In genomic region chr12:119460876-119461275, GRCh38 we compare ENCODE assay signal across 17 cellular contexts.
"Had no signal": no experiment of that assay in that cellular context is flagged by ENCODE, and none has a peak within 500 bp of the region (broad histone marks: within the 10 kb centered on the region; RNA-seq: fewer than 3 reads in every experiment).

No MANE protein-coding gene starts in this region.

- H3K4me3 ChIP-seq: coronary artery, dorsolateral prefrontal cortex, esophagus muscularis mucosa, gastroesophageal sphincter, heart left ventricle, left lung, lower lobe of right lung, mucosa of descending colon had no signal

- H3K4me1 ChIP-seq: esophagus muscularis mucosa, foreskin keratinocyte, gastroesophageal sphincter, left lung, lower lobe of right lung had no signal

- H3K27me3 ChIP-seq: esophagus muscularis mucosa, foreskin keratinocyte, heart left ventricle, left lung had no signal

- H3K27ac ChIP-seq: coronary artery, dorsolateral prefrontal cortex, esophagus muscularis mucosa, foreskin keratinocyte, gastroesophageal sphincter, heart left ventricle, left lung, lower lobe of right lung had no signal

- DNase-seq: dermis blood vessel endothelial cell; dorsolateral prefrontal cortex; effector CD4-positive, alpha-beta T cell; effector memory CD4-positive, alpha-beta T cell; foreskin keratinocyte; heart left ventricle; hippocampal formation; left cardiac atrium; left lung; left ventricle myocardium superior; lower lobe of right lung; mesenchymal stem cell; mucosa of descending colon; naive B cell had no signal

- ATAC-seq: foreskin keratinocyte, gastroesophageal sphincter, heart left ventricle, left cardiac atrium, left lung, left ventricle myocardium superior, lower lobe of right lung, mucosa of descending colon had no signal

- H3K36me3 ChIP-seq: esophagus muscularis mucosa, gastroesophageal sphincter, heart left ventricle, left lung, lower lobe of right lung had no signal
